In the genomic region with DNA sequence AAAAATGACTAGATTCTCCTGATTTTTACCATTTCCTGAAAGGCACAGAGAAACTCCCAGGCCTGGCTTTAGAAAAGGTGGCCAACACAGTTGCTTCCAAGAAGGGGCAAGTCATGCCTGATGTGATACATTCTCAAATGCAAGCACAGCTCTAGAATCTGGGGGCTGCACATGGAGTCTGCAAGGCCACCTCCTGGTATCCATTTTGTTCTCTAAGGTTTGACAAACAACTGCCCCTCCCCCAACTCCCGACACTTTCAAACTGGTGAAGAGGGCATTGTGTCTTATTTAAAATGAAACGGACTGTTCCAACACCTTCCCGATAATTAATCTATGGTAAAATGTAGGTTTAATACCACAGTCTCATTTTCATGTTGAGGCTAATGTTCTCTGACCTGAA, we compare ENCODE assay signal across 1 cellular context.
TF ChIP-seq lines count a peak whose summit lies in the region.

No MANE protein-coding gene starts in this region.

TF ChIP-seq in GM23338, 12 proteins besides CTCF, POLR2A, EP300 and RAD21 (continued from another document):
- TF ChIP-seq, protein P1, sequence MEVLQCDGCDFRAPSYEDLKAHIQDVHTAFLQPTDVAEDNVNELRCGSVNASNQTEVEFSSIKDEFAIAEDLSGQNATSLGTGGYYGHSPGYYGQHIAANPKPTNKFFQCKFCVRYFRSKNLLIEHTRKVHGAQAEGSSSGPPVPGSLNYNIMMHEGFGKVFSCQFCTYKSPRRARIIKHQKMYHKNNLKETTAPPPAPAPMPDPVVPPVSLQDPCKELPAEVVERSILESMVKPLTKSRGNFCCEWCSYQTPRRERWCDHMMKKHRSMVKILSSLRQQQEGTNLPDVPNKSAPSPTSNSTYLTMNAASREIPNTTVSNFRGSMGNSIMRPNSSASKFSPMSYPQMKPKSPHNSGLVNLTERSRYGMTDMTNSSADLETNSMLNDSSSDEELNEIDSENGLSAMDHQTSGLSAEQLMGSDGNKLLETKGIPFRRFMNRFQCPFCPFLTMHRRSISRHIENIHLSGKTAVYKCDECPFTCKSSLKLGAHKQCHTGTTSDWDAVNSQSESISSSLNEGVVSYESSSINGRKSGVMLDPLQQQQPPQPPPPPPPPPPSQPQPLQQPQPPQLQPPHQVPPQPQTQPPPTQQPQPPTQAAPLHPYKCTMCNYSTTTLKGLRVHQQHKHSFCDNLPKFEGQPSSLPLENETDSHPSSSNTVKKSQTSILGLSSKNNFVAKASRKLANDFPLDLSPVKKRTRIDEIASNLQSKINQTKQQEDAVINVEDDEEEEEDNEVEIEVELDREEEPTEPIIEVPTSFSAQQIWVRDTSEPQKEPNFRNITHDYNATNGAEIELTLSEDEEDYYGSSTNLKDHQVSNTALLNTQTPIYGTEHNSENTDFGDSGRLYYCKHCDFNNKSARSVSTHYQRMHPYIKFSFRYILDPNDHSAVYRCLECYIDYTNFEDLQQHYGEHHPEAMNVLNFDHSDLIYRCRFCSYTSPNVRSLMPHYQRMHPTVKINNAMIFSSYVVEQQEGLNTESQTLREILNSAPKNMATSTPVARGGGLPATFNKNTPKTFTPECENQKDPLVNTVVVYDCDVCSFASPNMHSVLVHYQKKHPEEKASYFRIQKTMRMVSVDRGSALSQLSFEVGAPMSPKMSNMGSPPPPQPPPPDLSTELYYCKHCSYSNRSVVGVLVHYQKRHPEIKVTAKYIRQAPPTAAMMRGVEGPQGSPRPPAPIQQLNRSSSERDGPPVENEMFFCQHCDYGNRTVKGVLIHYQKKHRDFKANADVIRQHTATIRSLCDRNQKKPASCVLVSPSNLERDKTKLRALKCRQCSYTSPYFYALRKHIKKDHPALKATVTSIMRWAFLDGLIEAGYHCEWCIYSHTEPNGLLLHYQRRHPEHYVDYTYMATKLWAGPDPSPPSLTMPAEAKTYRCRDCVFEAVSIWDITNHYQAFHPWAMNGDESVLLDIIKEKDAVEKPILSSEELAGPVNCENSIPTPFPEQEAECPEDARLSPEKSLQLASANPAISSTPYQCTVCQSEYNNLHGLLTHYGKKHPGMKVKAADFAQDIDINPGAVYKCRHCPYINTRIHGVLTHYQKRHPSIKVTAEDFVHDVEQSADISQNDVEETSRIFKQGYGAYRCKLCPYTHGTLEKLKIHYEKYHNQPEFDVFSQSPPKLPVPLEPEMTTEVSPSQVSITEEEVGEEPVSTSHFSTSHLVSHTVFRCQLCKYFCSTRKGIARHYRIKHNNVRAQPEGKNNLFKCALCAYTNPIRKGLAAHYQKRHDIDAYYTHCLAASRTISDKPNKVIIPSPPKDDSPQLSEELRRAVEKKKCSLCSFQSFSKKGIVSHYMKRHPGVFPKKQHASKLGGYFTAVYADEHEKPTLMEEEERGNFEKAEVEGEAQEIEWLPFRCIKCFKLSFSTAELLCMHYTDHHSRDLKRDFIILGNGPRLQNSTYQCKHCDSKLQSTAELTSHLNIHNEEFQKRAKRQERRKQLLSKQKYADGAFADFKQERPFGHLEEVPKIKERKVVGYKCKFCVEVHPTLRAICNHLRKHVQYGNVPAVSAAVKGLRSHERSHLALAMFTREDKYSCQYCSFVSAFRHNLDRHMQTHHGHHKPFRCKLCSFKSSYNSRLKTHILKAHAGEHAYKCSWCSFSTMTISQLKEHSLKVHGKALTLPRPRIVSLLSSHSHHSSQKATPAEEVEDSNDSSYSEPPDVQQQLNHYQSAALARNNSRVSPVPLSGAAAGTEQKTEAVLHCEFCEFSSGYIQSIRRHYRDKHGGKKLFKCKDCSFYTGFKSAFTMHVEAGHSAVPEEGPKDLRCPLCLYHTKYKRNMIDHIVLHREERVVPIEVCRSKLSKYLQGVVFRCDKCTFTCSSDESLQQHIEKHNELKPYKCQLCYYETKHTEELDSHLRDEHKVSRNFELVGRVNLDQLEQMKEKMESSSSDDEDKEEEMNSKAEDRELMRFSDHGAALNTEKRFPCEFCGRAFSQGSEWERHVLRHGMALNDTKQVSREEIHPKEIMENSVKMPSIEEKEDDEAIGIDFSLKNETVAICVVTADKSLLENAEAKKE (CRISPR knock-in tag; IDR thresholded peaks at IDR 0.05): no peak
